Comparison of ENCODE assay signal across 14 cellular contexts in the genomic region with DNA sequence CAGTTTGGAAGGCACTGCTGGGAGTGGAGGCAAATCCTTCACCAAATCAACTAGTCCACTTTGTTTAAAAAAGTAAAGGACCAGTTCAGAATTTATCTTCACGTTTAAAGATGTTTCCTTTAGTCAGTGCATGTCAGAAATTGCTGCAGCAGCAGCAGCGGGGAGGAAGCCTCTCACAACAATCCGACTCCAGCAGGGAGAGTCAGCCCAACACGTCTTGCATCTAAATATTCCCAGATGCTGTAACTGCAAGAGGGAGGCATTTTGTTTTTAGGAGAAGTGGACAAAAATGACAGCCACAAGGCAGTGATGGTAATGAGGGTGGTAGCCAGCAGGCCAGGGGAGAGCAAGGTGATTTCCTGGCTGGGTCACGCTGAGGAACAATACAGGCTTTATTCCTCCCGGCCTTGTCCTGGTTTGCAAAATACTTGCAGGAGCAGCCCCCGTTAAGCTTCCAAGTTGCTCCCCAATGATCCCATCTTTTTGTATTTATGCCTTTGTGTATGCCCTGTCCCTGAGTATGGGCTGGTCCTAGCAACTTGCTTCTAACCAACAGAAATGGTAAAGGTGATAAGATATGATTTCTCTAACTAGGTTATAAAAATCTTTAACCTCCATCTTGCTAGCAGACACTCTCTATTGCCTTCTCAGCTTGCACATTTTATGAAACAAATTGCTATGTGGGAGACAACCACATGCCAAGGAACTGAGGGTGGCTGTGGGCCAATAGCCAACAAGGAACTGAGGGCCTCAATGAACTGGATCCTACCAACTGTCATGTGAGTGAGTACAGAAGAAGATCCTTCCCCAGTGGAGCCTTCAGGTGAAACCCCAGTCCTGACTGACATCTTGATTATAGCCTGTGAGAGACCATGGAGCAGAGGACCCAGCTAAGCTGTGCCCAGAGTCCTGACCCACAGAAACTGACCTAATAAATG.
DNase-seq lines count a peak whose midpoint lies in the region; ATAC-seq, FAIRE-seq and TF ChIP-seq lines count a peak whose summit lies in the region.
"Had no signal": no experiment of that assay in that cellular context is flagged by ENCODE, and none has a peak within 500 bp of the region (broad histone marks: within the 10 kb centered on the region; RNA-seq: fewer than 3 reads in every experiment).

No MANE protein-coding gene starts in this region.

- no peaks in the 10 kb centered on the region for H3K9me3 Mint-ChIP-seq in WTC11
- peaks cover 2% of the 10 kb centered on the region for H3K9me3 Mint-ChIP-seq in glutamatergic neuron (ENCODE audit: unreplicated experiment)

- H3K79me1 ChIP-seq in trophoblast cell (ENCODE audit: low read length) = no peaks in the 10 kb centered on the region

- no peaks in the 10 kb centered on the region for H3K36me3 Mint-ChIP-seq in WTC11
- H3K36me3 Mint-ChIP-seq in glutamatergic neuron (ENCODE audit: unreplicated experiment) = no peaks in the 10 kb centered on the region

- peak overlapping the region; percentile 91 for H2AFZ ChIP-seq in neuron (ENCODE audit: low read depth, low read length)
- no peak overlapping the region for H2AFZ ChIP-seq in trophoblast cell (ENCODE audit: insufficient read depth, low read length, poor library complexity)

- H3K27ac ChIP-seq in trophoblast cell (ENCODE audit: low read depth, low read length) = no peak overlapping the region

- no CpG with 5 or more reads among the region's 7 CpGs for WGBS in trophoblast cell (ENCODE audit: extremely low coverage, insufficient coverage, insufficient read length)

- DNase-seq in Ammon's horn (ENCODE audit: low spot score) (peak; percentile 9), WTC11 (ENCODE audit: low spot score) (no peak), glutamatergic neuron (no peak), trophoblast cell (no peak), NCI-H510A treated with DMSO at 0.1 percent for 48 hours (lab: John Stamatoyannopoulos, UW) (no peak), left lobe of liver (ENCODE audit: low spot score) (no peak), GM19239 (ENCODE audit: insufficient read length, low spot score) (no peak)
- DNase-seq: H7, NCI-H1092 treated with DMSO at 0.1 percent for 48 hours, NCI-H1694, NCI-H748 treated with DMSO at 0.1 percent for 48 hours, PC-3 had no signal

- H3K18ac ChIP-seq in trophoblast cell (ENCODE audit: low read length) = no peak overlapping the region

- H3K4me3 Mint-ChIP-seq in WTC11 = no peak overlapping the region
- no peak overlapping the region for H3K4me3 Mint-ChIP-seq in glutamatergic neuron (ENCODE audit: unreplicated experiment)

- H3K27me3 Mint-ChIP-seq in WTC11 (ENCODE audit: low read depth) (no peaks in the 10 kb centered on the region; the same call in 1 of the 2 replicates), glutamatergic neuron (ENCODE audit: unreplicated experiment) (no peaks in the 10 kb centered on the region)

- H4K12ac ChIP-seq in trophoblast cell (ENCODE audit: low read depth, low read length) = no peak overlapping the region

- no peaks in the 10 kb centered on the region for H3K36me3 ChIP-seq in neuron (ENCODE audit: insufficient read depth, low read length)
- no peaks in the 10 kb centered on the region for H3K36me3 ChIP-seq in trophoblast cell (ENCODE audit: control insufficient read depth in 1 of 2, insufficient read depth in 2 of 2, low read length in 2 of 2)

- H3K9ac ChIP-seq in trophoblast cell (ENCODE audit: low read length) = no peak overlapping the region

- H3K9me3 ChIP-seq in neuron (ENCODE audit: low read length) = no peaks in the 10 kb centered on the region
- no peaks in the 10 kb centered on the region for H3K9me3 ChIP-seq in trophoblast cell (ENCODE audit: insufficient read depth, low read depth, low read length)

- no peak for TF ChIP-seq CTCF in WTC11 (IDR thresholded peaks at IDR 0.05)
- TF ChIP-seq CTCF in glutamatergic neuron (IDR thresholded peaks at IDR 0.05; ENCODE audit: partially characterized antibody, unreplicated experiment) = no peak

- no peak for FAIRE-seq in GM19239 (lab: Jason Lieb, UNC)
- FAIRE-seq: K562 had no signal

- H3K4me1 Mint-ChIP-seq in WTC11 = peaks cover 27% of the 10 kb centered on the region
- peaks cover 7% of the 10 kb centered on the region for H3K4me1 Mint-ChIP-seq in glutamatergic neuron (ENCODE audit: low read depth, unreplicated experiment)

- no peak overlapping the region for H3K27ac Mint-ChIP-seq in WTC11
- peak overlapping the region; percentile 49 for H3K27ac Mint-ChIP-seq in glutamatergic neuron (ENCODE audit: unreplicated experiment)

- peak overlapping the region; percentile 42 for H3K4me3 ChIP-seq in neuron (ENCODE audit: low read length)
- no peak overlapping the region for H3K4me3 ChIP-seq in trophoblast cell (ENCODE audit: low read depth, low read length)
- H3K4me3 ChIP-seq: K562 had no signal

- no peak overlapping the region for H2AK5ac ChIP-seq in trophoblast cell (ENCODE audit: low read length)

- ATAC-seq in WTC11 (peak; percentile 67), left lobe of liver (no peak)
- ATAC-seq: K562, PC-3 had no signal

- H3K4ac ChIP-seq in trophoblast cell (ENCODE audit: low read depth, low read length) = no peak overlapping the region

- no peak overlapping the region for H4K8ac ChIP-seq in trophoblast cell (ENCODE audit: low read depth, low read length)

- CTCF ChIA-PET in WTC11 (lab: Charles Lee) = no interaction called here

- no peaks in the 10 kb centered on the region for H3K79me2 ChIP-seq in trophoblast cell (ENCODE audit: control insufficient read depth, insufficient read depth, low read length, poor library complexity)

- no peak overlapping the region for H2BK12ac ChIP-seq in trophoblast cell (ENCODE audit: low read length)

- H3K4me1 ChIP-seq in neuron (ENCODE audit: insufficient read depth, low read length) (peaks cover 17% of the 10 kb centered on the region), trophoblast cell (ENCODE audit: control insufficient read depth in 1 of 2, insufficient read depth in 2 of 2, low read length in 2 of 2) (no peaks in the 10 kb centered on the region)

- no peak overlapping the region for H4K91ac ChIP-seq in trophoblast cell (ENCODE audit: low read depth, low read length)

- no peaks in the 10 kb centered on the region for H3K27me3 ChIP-seq in neuron (ENCODE audit: insufficient read depth, low read length)
- no peaks in the 10 kb centered on the region for H3K27me3 ChIP-seq in trophoblast cell (ENCODE audit: insufficient read depth, low read length)

- no peak overlapping the region for H3K4me2 ChIP-seq in trophoblast cell (ENCODE audit: low read length)

- no peak overlapping the region for H3K23ac ChIP-seq in trophoblast cell (ENCODE audit: low read length)

- no peak overlapping the region for H2BK120ac ChIP-seq in trophoblast cell (ENCODE audit: insufficient read depth, low read length, poor library complexity)

- POLR2A ChIA-PET in WTC11 (lab: Charles Lee) = no interaction called here

- no peak overlapping the region for H2BK5ac ChIP-seq in trophoblast cell (ENCODE audit: low read depth, low read length, poor library complexity)

- no peak overlapping the region for H3K14ac ChIP-seq in trophoblast cell (ENCODE audit: low read length)

TF ChIP-seq in WTC11, 78 proteins besides CTCF, POLR2A, EP300 and RAD21:
- 0 out of 2 replicates have a peak, but pooled peaks have one; percentile 29 for TF ChIP-seq ETV6 (CRISPR knock-in tag; IDR thresholded peaks at IDR 0.05)
- TF ChIP-seq, protein P1, sequence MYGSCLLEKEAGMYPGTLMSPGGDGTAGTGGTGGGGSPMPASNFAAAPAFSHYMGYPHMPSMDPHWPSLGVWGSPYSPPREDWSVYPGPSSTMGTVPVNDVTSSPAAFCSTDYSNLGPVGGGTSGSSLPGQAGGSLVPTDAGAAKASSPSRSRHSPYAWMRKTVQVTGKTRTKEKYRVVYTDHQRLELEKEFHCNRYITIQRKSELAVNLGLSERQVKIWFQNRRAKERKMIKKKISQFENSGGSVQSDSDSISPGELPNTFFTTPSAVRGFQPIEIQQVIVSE (CRISPR knock-in tag; IDR thresholded peaks at IDR 0.05; ENCODE audit: borderline replicate concordance) = no peak
